18 cellular contexts compared by ENCODE assay signal in the genomic region with DNA sequence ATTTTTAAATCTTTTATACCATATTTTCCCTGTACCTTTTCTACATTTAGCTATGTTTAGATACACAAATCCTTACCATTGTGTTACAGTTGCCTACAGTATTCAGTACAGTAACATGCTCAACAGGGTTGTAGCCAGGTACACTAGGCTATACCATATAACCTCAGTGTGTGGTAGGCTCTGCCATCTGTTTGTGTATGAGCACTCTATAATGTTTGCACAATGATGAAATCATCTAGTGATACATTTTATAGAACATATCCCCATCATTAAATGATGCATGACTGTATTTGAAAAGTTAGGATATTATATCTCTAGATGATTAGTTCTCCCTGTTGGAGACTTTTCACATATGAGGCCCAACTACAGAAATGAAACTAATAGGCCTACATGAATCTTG.
"Had no signal": no experiment of that assay in that cellular context is flagged by ENCODE, and none has a peak within 500 bp of the region (broad histone marks: within the 10 kb centered on the region; RNA-seq: fewer than 3 reads in every experiment).

No MANE protein-coding gene starts in this region.

- H3K4me2 ChIP-seq: SK-N-SH had no signal

- ATAC-seq: Panc1, T-helper 17 cell had no signal

- H3K9me2 ChIP-seq: SK-N-SH had no signal

- H3K9ac ChIP-seq: SK-N-SH had no signal

- H3K4me3 ChIP-seq: MG63 had no signal

- H3K36me3 ChIP-seq: MG63 had no signal

- H3K27me3 ChIP-seq: MG63 had no signal

- DNase-seq: KBM-7, MG63, NCI-H1092 treated with DMSO at 0.1 percent for 48 hours, NCI-H146, NCI-H1694 treated with DMSO at 0.1 percent for 48 hours, NCI-H1930, NCI-H2081, NCI-H2107, NCI-H2227 treated with DMSO at 0.1 percent for 48 hours, NCI-H524, NCI-H526 treated with DMSO at 0.1 percent for 48 hours, NCI-H774, Right ventricle myocardium superior, SIG-M5, SK-N-SH, T-helper 1 cell, T-helper 17 cell had no signal

- H3K9me3 ChIP-seq: MG63, SK-N-SH had no signal
